1 cellular context compared by ENCODE assay signal in genomic region chr11:20980736-20981135, GRCh38.
TF ChIP-seq lines count a peak whose summit lies in the region.

No MANE protein-coding gene starts in this region.

TF ChIP-seq in H1, 55 proteins besides CTCF, POLR2A, EP300 and RAD21 (continued from another document):
- TF ChIP-seq KDM1A (IDR thresholded peaks at IDR 0.05; ENCODE audit: borderline replicate concordance, low read length) (no peak), TAF1 (IDR thresholded peaks at IDR 0.05; ENCODE audit: low read depth, low read length) (no peak), TAF7 (optimal IDR thresholded peaks at IDR 0.05; ENCODE audit: borderline replicate concordance, low read depth, low read length) (no peak), SAP30 (IDR thresholded peaks at IDR 0.05; ENCODE audit: insufficient read depth, insufficient replicate concordance, low read length) (no peak), CHD2 (IDR thresholded peaks at IDR 0.05; ENCODE audit: low read length) (no peak), ZNF274 (IDR thresholded peaks at IDR 0.05; ENCODE audit: borderline replicate concordance, extremely low read depth, low read length) (no peak), PHF8 (conservative IDR thresholded peaks at IDR 0.05; ENCODE audit: low read depth, low read length) (no peak)
- TF ChIP-seq, protein P1, sequence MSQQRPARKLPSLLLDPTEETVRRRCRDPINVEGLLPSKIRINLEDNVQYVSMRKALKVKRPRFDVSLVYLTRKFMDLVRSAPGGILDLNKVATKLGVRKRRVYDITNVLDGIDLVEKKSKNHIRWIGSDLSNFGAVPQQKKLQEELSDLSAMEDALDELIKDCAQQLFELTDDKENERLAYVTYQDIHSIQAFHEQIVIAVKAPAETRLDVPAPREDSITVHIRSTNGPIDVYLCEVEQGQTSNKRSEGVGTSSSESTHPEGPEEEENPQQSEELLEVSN (IDR thresholded peaks at IDR 0.05) = no peak
- TF ChIP-seq, protein P2, sequence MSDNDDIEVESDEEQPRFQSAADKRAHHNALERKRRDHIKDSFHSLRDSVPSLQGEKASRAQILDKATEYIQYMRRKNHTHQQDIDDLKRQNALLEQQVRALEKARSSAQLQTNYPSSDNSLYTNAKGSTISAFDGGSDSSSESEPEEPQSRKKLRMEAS (IDR thresholded peaks at IDR 0.05) = no peak
